ENCODE assay signal across 1 cellular context in genomic region chr15:50075292-50075691, GRCh38.
A peak's percentile ranks its signal among the peaks of the same experiment; 100 is the strongest.
TF ChIP-seq lines count a peak whose summit lies in the region.

No MANE protein-coding gene starts in this region.

TF ChIP-seq in K562, 482 proteins besides CTCF, POLR2A, EP300 and RAD21 (continued from another document):
- TF ChIP-seq ZHX1 (conservative IDR thresholded peaks at IDR 0.05; ENCODE audit: low read length) (no peak), HMG20B (CRISPR knock-in tag; IDR thresholded peaks at IDR 0.05) (no peak), TAF1 (IDR thresholded peaks at IDR 0.05; ENCODE audit: control insufficient read depth, extremely low read depth, insufficient read depth, low read length, severe bottlenecking) (no peak), MLLT1 (IDR thresholded peaks at IDR 0.05) (no peak), GTF2E2 (tag; IDR thresholded peaks at IDR 0.05) (no peak), SRF (CRISPR knock-in tag; IDR thresholded peaks at IDR 0.05) (no peak), SMAD4 (CRISPR knock-in tag; conservative IDR thresholded peaks at IDR 0.05) (peak; percentile 45), TEAD1 (CRISPR knock-in tag; IDR thresholded peaks at IDR 0.05) (no peak), ID3 (CRISPR knock-in tag; IDR thresholded peaks at IDR 0.05) (no peak), ID3 (tag; IDR thresholded peaks at IDR 0.05) (no peak), PRDM10 (IDR thresholded peaks at IDR 0.05; ENCODE audit: partially characterized antibody) (no peak), FOXM1 (IDR thresholded peaks at IDR 0.05; ENCODE audit: low read depth) (no peak), FOXM1 (CRISPR knock-in tag; IDR thresholded peaks at IDR 0.05; ENCODE audit: low read depth) (no peak), NKRF (IDR thresholded peaks at IDR 0.05; ENCODE audit: borderline replicate concordance) (no peak), IRF2 (CRISPR knock-in tag; IDR thresholded peaks at IDR 0.05) (no peak), GTF2F1 (IDR thresholded peaks at IDR 0.05; ENCODE audit: low read depth, low read length) (no peak), PHB (CRISPR knock-in tag; IDR thresholded peaks at IDR 0.05) (no peak), SMARCA5 (IDR thresholded peaks at IDR 0.05) (no peak), CBFA2T2 (conservative IDR thresholded peaks at IDR 0.05) (peak; percentile 13; the same call in 1 of the 2 replicates), TAF7 (tag; IDR thresholded peaks at IDR 0.05) (no peak), CBFA2T3 (IDR thresholded peaks at IDR 0.05) (peak; percentile 46), FOXO4 (CRISPR knock-in tag; IDR thresholded peaks at IDR 0.05) (no peak), MTA2 (IDR thresholded peaks at IDR 0.05; ENCODE audit: low read depth) (no peak), MITF (IDR thresholded peaks at IDR 0.05) (no peak), ZNF785 (CRISPR knock-in tag; IDR thresholded peaks at IDR 0.05) (no peak), CCAR2 (IDR thresholded peaks at IDR 0.05; ENCODE audit: low read depth, low read length) (no peak), PKNOX1 (IDR thresholded peaks at IDR 0.05) (no peak), ZNF699 (CRISPR knock-in tag; IDR thresholded peaks at IDR 0.05; ENCODE audit: insufficient replicate concordance) (no peak), RBM17 (IDR thresholded peaks at IDR 0.05; ENCODE audit: borderline replicate concordance, low read depth, low read length) (no peak), ZNF592 (IDR thresholded peaks at IDR 0.05) (no peak)
- TF ChIP-seq, protein P1, sequence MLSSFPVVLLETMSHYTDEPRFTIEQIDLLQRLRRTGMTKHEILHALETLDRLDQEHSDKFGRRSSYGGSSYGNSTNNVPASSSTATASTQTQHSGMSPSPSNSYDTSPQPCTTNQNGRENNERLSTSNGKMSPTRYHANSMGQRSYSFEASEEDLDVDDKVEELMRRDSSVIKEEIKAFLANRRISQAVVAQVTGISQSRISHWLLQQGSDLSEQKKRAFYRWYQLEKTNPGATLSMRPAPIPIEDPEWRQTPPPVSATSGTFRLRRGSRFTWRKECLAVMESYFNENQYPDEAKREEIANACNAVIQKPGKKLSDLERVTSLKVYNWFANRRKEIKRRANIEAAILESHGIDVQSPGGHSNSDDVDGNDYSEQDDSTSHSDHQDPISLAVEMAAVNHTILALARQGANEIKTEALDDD (IDR thresholded peaks at IDR 0.05), result peak; percentile 65; the same call in 1 of the 2 replicates
- TF ChIP-seq, protein P2, sequence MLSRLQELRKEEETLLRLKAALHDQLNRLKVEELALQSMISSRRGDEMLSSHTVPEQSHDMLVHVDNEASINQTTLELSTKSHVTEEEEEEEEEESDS (CRISPR knock-in tag; IDR thresholded peaks at IDR 0.05), result no peak
- TF ChIP-seq, protein P3, sequence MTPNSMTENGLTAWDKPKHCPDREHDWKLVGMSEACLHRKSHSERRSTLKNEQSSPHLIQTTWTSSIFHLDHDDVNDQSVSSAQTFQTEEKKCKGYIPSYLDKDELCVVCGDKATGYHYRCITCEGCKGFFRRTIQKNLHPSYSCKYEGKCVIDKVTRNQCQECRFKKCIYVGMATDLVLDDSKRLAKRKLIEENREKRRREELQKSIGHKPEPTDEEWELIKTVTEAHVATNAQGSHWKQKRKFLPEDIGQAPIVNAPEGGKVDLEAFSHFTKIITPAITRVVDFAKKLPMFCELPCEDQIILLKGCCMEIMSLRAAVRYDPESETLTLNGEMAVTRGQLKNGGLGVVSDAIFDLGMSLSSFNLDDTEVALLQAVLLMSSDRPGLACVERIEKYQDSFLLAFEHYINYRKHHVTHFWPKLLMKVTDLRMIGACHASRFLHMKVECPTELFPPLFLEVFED (CRISPR knock-in tag; conservative IDR thresholded peaks at IDR 0.05), result no peak
- TF ChIP-seq, protein P4, sequence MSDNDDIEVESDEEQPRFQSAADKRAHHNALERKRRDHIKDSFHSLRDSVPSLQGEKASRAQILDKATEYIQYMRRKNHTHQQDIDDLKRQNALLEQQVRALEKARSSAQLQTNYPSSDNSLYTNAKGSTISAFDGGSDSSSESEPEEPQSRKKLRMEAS (CRISPR knock-in tag; IDR thresholded peaks at IDR 0.05), result no peak
- TF ChIP-seq, protein P5, sequence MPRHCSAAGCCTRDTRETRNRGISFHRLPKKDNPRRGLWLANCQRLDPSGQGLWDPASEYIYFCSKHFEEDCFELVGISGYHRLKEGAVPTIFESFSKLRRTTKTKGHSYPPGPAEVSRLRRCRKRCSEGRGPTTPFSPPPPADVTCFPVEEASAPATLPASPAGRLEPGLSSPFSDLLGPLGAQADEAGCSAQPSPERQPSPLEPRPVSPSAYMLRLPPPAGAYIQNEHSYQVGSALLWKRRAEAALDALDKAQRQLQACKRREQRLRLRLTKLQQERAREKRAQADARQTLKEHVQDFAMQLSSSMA (CRISPR knock-in tag; IDR thresholded peaks at IDR 0.05), result no peak
TF ChIP-seq in K562: peak in this region for 8.
